ENCODE assay signal across 16 cellular contexts in the genomic region with DNA sequence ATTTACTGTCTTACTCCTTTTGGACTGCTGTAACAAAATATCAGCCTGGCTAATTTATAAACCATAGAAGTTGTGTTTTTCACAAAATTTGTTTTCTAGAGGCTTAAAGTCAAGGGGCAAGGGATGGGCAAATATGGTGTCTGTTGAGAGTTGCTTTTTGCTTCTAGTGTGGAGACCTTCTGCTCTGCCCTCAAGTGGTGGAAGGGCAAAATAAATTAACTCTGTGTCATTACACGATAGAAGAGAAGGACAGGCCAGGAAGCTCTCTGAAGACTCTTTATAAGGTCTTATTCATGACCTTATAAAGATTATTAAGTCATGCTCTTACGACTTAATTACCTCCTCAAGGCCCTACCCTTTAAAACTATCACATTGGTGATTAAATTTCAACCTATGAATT.
DNase-seq lines count a peak whose midpoint lies in the region; ATAC-seq, FAIRE-seq and TF ChIP-seq lines count a peak whose summit lies in the region.
"Had no signal": no experiment of that assay in that cellular context is flagged by ENCODE, and none has a peak within 500 bp of the region (broad histone marks: within the 10 kb centered on the region; RNA-seq: fewer than 3 reads in every experiment).

No MANE protein-coding gene starts in this region.

- no peak for FAIRE-seq in RCC 7860 (lab: Jason Lieb, UNC)

- no peaks in the 10 kb centered on the region for H3K27me3 ChIP-seq in Loucy (ENCODE audit: insufficient read depth, low read length, poor library complexity, severe bottlenecking)
- H3K27me3 ChIP-seq: adrenal gland, testis had no signal

- no peaks in the 10 kb centered on the region for H3K27me3 Mint-ChIP-seq in T-cell
- H3K27me3 Mint-ChIP-seq: progenitor cell of endocrine pancreas had no signal

- no peaks in the 10 kb centered on the region for H3K79me2 ChIP-seq in Loucy (ENCODE audit: insufficient read depth, low read length)

- H3K9ac ChIP-seq in Loucy (ENCODE audit: low read depth, low read length, poor library complexity, severe bottlenecking) = no peak overlapping the region

- H3K4me1 Mint-ChIP-seq in T-cell = no peaks in the 10 kb centered on the region

- POLR2A ChIA-PET in T-cell (lab: Charles Lee) = no interaction called here

- ATAC-seq in T-cell (replicated peaks in 1 of 4) (no peak), GM21360 (IDR thresholded peaks at IDR 0.05; ENCODE audit: unreplicated experiment) (no peak)

- H3K36me3 ChIP-seq in Loucy (ENCODE audit: insufficient read depth, low read length) = no peaks in the 10 kb centered on the region
- H3K36me3 ChIP-seq: adrenal gland had no signal

- H4K20me1 ChIP-seq in Loucy (ENCODE audit: insufficient read depth, low read length, poor library complexity, severe bottlenecking) = no peaks in the 10 kb centered on the region

- no peak overlapping the region for H3K27ac Mint-ChIP-seq in T-cell
- H3K27ac Mint-ChIP-seq: progenitor cell of endocrine pancreas had no signal

- H3K27ac ChIP-seq in VCaP = no peak overlapping the region
- H3K27ac ChIP-seq: adrenal gland, coronary artery, SK-N-MC, testis had no signal

- H3F3A ChIP-seq in Loucy (ENCODE audit: low read depth) = no peaks in the 10 kb centered on the region

- TF ChIP-seq CTCF in GM13977 (IDR thresholded peaks at IDR 0.05; ENCODE audit: extremely low read depth, insufficient read depth, missing control alignments) (peak; percentile 43), Loucy (conservative IDR thresholded peaks at IDR 0.05; ENCODE audit: low read length) (peak; percentile 26), VCaP (conservative IDR thresholded peaks at IDR 0.05) (peak; percentile 34)

- CTCF ChIA-PET in T-cell (lab: Charles Lee) = no interaction called here

- H3K4me1 ChIP-seq in Loucy (ENCODE audit: insufficient read depth, low read length, poor library complexity, severe bottlenecking) = no peaks in the 10 kb centered on the region
- H3K4me1 ChIP-seq: adrenal gland, testis had no signal

- DNase-seq in GM13977 (ENCODE audit: low spot score) (no peak), left kidney (ENCODE audit: low read depth, low spot score) (peak; percentile 3), T-cell (no peak), RCC 7860 (ENCODE audit: low spot score) (no peak)
- DNase-seq: activated CD4-positive, CD25-positive, alpha-beta regulatory T cell treated with anti-CD3 and anti-CD28 coated beads, Interleukin-2, amount 50 U/mL, for 72 hours; activated T-cell treated with anti-CD3 and anti-CD28 coated beads for 4 hours; adrenal gland; NCI-H1417 treated with DMSO at 0.1 percent for 48 hours; NCI-H524 treated with DMSO at 0.1 percent for 48 hours; testis had no signal

- H3K4me3 ChIP-seq in Loucy (ENCODE audit: low read length, poor library complexity, severe bottlenecking) = no peak overlapping the region
- H3K4me3 ChIP-seq: adrenal gland, coronary artery, SK-N-MC, testis had no signal

- H3K9me3 ChIP-seq in Loucy (ENCODE audit: insufficient read depth, low read depth, low read length) = no peaks in the 10 kb centered on the region
- H3K9me3 ChIP-seq: adrenal gland, testis had no signal

- no peaks in the 10 kb centered on the region for H3K9me2 ChIP-seq in Loucy (replicated peaks; ENCODE audit: low read depth, low read length)

- no peak overlapping the region for H2AFZ ChIP-seq in Loucy (ENCODE audit: low read length)

- H3K4me3 Mint-ChIP-seq in T-cell = no peak overlapping the region

- in situ Hi-C loops in GM13977 (cut with MboI; ENCODE audit: low pct_unique_long_range_greater_than_20kb, low sequenced_read_pairs, unreplicated experiment) = no loop called here

- H3K9me3 Mint-ChIP-seq in T-cell = peaks cover 8 to 11% (median 10%) of the 10 kb centered on the region in 3 donors

- no peak overlapping the region for H3K4me2 ChIP-seq in Loucy (ENCODE audit: low read depth, low read length, poor library complexity, severe bottlenecking)

- H3K36me3 Mint-ChIP-seq in T-cell = no peaks in the 10 kb centered on the region
